In the genomic region with DNA sequence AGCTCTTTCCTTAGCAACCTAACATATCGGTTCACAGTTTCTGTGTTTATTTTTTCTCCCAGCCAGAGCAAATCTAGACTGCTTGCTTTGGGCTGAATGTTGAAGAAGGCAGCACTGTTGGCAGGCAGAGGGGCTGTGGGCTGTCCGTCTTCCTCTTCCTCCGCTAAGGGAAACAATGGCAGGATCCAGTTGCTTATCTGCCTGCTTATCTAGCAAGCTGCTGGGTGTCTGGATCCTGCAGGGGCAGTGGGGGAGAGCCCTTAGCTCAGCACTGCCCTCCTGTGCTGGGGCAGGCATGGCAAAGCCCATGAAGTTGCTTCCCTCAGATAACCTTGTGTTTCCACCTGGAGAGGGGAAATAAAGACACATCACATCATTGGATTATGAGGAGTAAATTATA, we compare ENCODE assay signal across 18 cellular contexts.
DNase-seq lines count a peak whose midpoint lies in the region; ATAC-seq and TF ChIP-seq lines count a peak whose summit lies in the region.
"Had no signal": no experiment of that assay in that cellular context is flagged by ENCODE, and none has a peak within 500 bp of the region (broad histone marks: within the 10 kb centered on the region; RNA-seq: fewer than 3 reads in every experiment).

No MANE protein-coding gene starts in this region.

- intact Hi-C loops in mammary epithelial cell (cut with micrococcal nuclease), result loop anchor here (1.0 kb wide), 1 partner anchor 129 kb away; no protein-coding TSS in a partner anchor
- intact Hi-C loops in MCF 10A (cut with micrococcal nuclease), result no loop called here
- intact Hi-C loops in upper lobe of right lung (cut with DNase I), result no loop called here

- peak; percentile 82 for ATAC-seq in upper lobe of right lung
- ATAC-seq in HG02870 (IDR thresholded peaks at IDR 0.05; ENCODE audit: unreplicated experiment), result no peak
- ATAC-seq: activated naive CD8-positive, alpha-beta T cell treated with anti-CD3 and anti-CD28 coated beads, Interleukin-2, amount 50 U/mL, for 24 hours had no signal

- CTCF ChIA-PET in mammary epithelial cell (lab: Charles Lee; ENCODE audit: low non-redundant PET) (no interaction called here), MCF 10A (lab: Yijun Ruan, JAX) (interaction anchor here (0.6 to 2.0 kb wide), 8 partner anchors 12 to 494 kb away, joined by 3 to 11 read pairs (median 4); a partner anchor contains a TSS)

- peak; percentile 17 to 57 for TF ChIP-seq CTCF in mammary epithelial cell (conservative IDR thresholded peaks at IDR 0.05 in 1 of 2, IDR thresholded peaks at IDR 0.05 in 1 of 2; ENCODE audit: extremely low read depth in 1 of 2, insufficient read depth in 1 of 2, low read depth in 1 of 2, low read length in 2 of 2)
- TF ChIP-seq CTCF in MCF 10A (IDR thresholded peaks at IDR 0.05; ENCODE audit: unreplicated experiment), result no peak
- TF ChIP-seq CTCF in choroid plexus epithelial cell (conservative IDR thresholded peaks at IDR 0.05; ENCODE audit: low read depth, low read length), result peak; percentile 47
- peak; percentile 42 for TF ChIP-seq CTCF in upper lobe of right lung (IDR thresholded peaks at IDR 0.05)

- in situ Hi-C loops in mammary epithelial cell (cut with MboI; ENCODE audit: low sequenced_read_pairs in 2 of 2), result no loop called here

- no peaks in the 10 kb centered on the region for H3K79me2 ChIP-seq in mammary epithelial cell (ENCODE audit: insufficient read depth, low read length)

- POLR2A ChIA-PET in MCF 10A (lab: Yijun Ruan, JAX), result interaction anchor here (0.7 to 1.7 kb wide), 5 partner anchors 8 to 42 kb away, joined by 3 to 4 read pairs (median 3); no protein-coding TSS in a partner anchor

- H3K36me3 ChIP-seq in mammary epithelial cell (ENCODE audit: insufficient read depth, low read length), result no peaks in the 10 kb centered on the region
- no peaks in the 10 kb centered on the region for H3K36me3 ChIP-seq in upper lobe of right lung
- H3K36me3 ChIP-seq: ovary had no signal

- no peak overlapping the region for H3K4me2 ChIP-seq in mammary epithelial cell (ENCODE audit: insufficient read depth, low read depth, low read length)
- H3K4me2 ChIP-seq: A549 had no signal

- no peaks in the 10 kb centered on the region for H3K4me1 Mint-ChIP-seq in MCF 10A (ENCODE audit: insufficient read depth, unreplicated experiment)
- H3K4me1 Mint-ChIP-seq: activated naive CD8-positive, alpha-beta T cell treated with anti-CD3 and anti-CD28 coated beads, Interleukin-2, amount 50 U/mL, for 24 hours had no signal

- H3K27me3 ChIP-seq in mammary epithelial cell (ENCODE audit: insufficient read depth, low read length) (no peaks in the 10 kb centered on the region), upper lobe of right lung (no peaks in the 10 kb centered on the region)
- H3K27me3 ChIP-seq: ovary had no signal

- H3K4me1 ChIP-seq in mammary epithelial cell (ENCODE audit: insufficient read depth, low read length) (no peaks in the 10 kb centered on the region), upper lobe of right lung (no peaks in the 10 kb centered on the region)
- H3K4me1 ChIP-seq: A549 had no signal

- no peak overlapping the region for H3K4me3 Mint-ChIP-seq in MCF 10A (ENCODE audit: unreplicated experiment)
- H3K4me3 Mint-ChIP-seq: activated naive CD8-positive, alpha-beta T cell treated with anti-CD3 and anti-CD28 coated beads, Interleukin-2, amount 50 U/mL, for 24 hours; type B pancreatic cell had no signal

- no peaks in the 10 kb centered on the region for H3K27me3 Mint-ChIP-seq in MCF 10A (ENCODE audit: insufficient read depth, unreplicated experiment)
- H3K27me3 Mint-ChIP-seq: activated naive CD8-positive, alpha-beta T cell treated with anti-CD3 and anti-CD28 coated beads, Interleukin-2, amount 50 U/mL, for 24 hours had no signal

- H3K36me3 Mint-ChIP-seq in MCF 10A (ENCODE audit: insufficient read depth, unreplicated experiment), result no peaks in the 10 kb centered on the region
- H3K36me3 Mint-ChIP-seq: type B pancreatic cell had no signal

- DNase-seq in mammary epithelial cell (no peak), MCF 10A (ENCODE audit: unreplicated experiment) (no peak), choroid plexus epithelial cell (ENCODE audit: low read depth) (peak; percentile 47), islet precursor cell (peak; percentile 44), upper lobe of right lung (no peak), ecto neural progenitor cell (ENCODE audit: low spot score) (no peak), SW 1271 (lab: John Stamatoyannopoulos, UW) (no peak)
- DNase-seq: activated naive CD8-positive, alpha-beta T cell treated with anti-CD3 and anti-CD28 coated beads, Interleukin-2, amount 50 U/mL, for 24 hours; dorsolateral prefrontal cortex; midbrain; NCI-H1436; NCI-H69; ovary; SHP77; stimulated activated CD4-positive, alpha-beta T cell treated with anti-CD3 and anti-CD28 coated beads, Interleukin-1b, Interleukin-23, amount 100 ng/mL, for 48 hours had no signal

- H3K4me3 ChIP-seq in mammary epithelial cell (replicated peaks in 1 of 3; ENCODE audit: insufficient read depth in 1 of 3, low read depth in 2 of 3, low read length in 3 of 3), result no peak overlapping the region
- no peak overlapping the region for H3K4me3 ChIP-seq in choroid plexus epithelial cell (ENCODE audit: low read depth, low read length)
- no peak overlapping the region for H3K4me3 ChIP-seq in upper lobe of right lung
- H3K4me3 ChIP-seq: A549, dorsolateral prefrontal cortex, ovary had no signal

- no peak overlapping the region for H2AFZ ChIP-seq in mammary epithelial cell (ENCODE audit: low read depth, low read length)

- H3K9ac ChIP-seq in mammary epithelial cell (ENCODE audit: insufficient read depth, low read length), result no peak overlapping the region

- 76% methylated on average over 3 of the region's 3 CpGs for WGBS in mammary epithelial cell (ENCODE audit: low coverage, missing lambda C conversion rate)

- no peak overlapping the region for H3K27ac ChIP-seq in mammary epithelial cell (ENCODE audit: insufficient read depth, low read depth, low read length)
- H3K27ac ChIP-seq in upper lobe of right lung, result no peak overlapping the region
- H3K27ac ChIP-seq: A549, dorsolateral prefrontal cortex, ovary had no signal

- H3K27ac Mint-ChIP-seq in MCF 10A (ENCODE audit: low read depth, unreplicated experiment), result no peak overlapping the region
- H3K27ac Mint-ChIP-seq: activated naive CD8-positive, alpha-beta T cell treated with anti-CD3 and anti-CD28 coated beads, Interleukin-2, amount 50 U/mL, for 24 hours; type B pancreatic cell had no signal

- H4K20me1 ChIP-seq in mammary epithelial cell (ENCODE audit: insufficient read depth, low read length), result no peaks in the 10 kb centered on the region

- H3K9me3 ChIP-seq in mammary epithelial cell (replicated peaks; ENCODE audit: insufficient read depth, low read length) (no peaks in the 10 kb centered on the region), upper lobe of right lung (no peaks in the 10 kb centered on the region)
- H3K9me3 ChIP-seq: ovary had no signal

- peaks cover 11% of the 10 kb centered on the region for H3K9me3 Mint-ChIP-seq in MCF 10A (ENCODE audit: unreplicated experiment)
- H3K9me3 Mint-ChIP-seq: type B pancreatic cell had no signal

- dilution Hi-C loops in mammary epithelial cell (cut with HindIII; ENCODE audit: low sequenced_read_pairs), result no loop called here

- BruUV-seq in mammary epithelial cell (replicated peaks; lab: Mats Ljungman, UMichigan) (no TSS peak), MCF 10A (replicated peaks; lab: Mats Ljungman, UMichigan) (no TSS peak)

Comparison
In these comparisons a context has a peak if more than half of its experiments do, and no peak if none do; other contexts are left out.
1. DNase-seq: peak in choroid plexus epithelial cell (single experiment) and islet precursor cell (single experiment); none in mammary epithelial cell (single experiment), MCF 10A (single experiment), upper lobe of right lung (single experiment), ecto neural progenitor cell (single experiment) and SW 1271 (0 of 2).